In the genomic region with DNA sequence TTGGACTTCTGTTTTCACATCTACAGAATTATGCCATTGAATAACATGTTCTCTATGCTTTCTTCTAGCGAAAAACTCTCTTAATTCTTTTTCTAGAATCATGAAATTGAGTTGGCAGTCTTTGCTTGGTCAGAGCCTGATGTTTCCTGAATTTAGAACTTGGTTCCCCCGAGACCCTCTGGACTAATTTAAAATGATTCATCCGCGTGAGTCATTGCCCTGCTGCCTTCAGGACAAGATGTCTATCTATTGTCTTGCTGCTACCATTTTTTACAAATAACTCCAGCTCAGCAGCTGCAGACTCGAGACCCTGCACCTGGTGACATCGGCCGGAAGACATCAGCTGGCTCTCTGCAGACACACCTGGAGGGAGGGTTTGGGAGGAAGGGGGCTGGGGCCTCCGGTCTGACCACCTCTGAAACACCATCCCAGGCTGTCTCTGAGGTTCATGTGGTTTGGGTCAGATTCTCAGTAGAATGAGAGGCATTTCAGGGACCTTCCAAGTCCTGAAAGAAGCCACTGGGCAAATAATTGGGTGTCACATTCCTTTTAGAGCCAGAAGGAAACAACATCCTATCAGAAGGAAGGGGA, we compare ENCODE assay signal across 1 cellular context.
TF ChIP-seq lines count a peak whose summit lies in the region.

No MANE protein-coding gene starts in this region.

TF ChIP-seq in K562, 482 proteins besides CTCF, POLR2A, EP300 and RAD21 (continued from another document and continues in another):
- TF ChIP-seq, protein P1, sequence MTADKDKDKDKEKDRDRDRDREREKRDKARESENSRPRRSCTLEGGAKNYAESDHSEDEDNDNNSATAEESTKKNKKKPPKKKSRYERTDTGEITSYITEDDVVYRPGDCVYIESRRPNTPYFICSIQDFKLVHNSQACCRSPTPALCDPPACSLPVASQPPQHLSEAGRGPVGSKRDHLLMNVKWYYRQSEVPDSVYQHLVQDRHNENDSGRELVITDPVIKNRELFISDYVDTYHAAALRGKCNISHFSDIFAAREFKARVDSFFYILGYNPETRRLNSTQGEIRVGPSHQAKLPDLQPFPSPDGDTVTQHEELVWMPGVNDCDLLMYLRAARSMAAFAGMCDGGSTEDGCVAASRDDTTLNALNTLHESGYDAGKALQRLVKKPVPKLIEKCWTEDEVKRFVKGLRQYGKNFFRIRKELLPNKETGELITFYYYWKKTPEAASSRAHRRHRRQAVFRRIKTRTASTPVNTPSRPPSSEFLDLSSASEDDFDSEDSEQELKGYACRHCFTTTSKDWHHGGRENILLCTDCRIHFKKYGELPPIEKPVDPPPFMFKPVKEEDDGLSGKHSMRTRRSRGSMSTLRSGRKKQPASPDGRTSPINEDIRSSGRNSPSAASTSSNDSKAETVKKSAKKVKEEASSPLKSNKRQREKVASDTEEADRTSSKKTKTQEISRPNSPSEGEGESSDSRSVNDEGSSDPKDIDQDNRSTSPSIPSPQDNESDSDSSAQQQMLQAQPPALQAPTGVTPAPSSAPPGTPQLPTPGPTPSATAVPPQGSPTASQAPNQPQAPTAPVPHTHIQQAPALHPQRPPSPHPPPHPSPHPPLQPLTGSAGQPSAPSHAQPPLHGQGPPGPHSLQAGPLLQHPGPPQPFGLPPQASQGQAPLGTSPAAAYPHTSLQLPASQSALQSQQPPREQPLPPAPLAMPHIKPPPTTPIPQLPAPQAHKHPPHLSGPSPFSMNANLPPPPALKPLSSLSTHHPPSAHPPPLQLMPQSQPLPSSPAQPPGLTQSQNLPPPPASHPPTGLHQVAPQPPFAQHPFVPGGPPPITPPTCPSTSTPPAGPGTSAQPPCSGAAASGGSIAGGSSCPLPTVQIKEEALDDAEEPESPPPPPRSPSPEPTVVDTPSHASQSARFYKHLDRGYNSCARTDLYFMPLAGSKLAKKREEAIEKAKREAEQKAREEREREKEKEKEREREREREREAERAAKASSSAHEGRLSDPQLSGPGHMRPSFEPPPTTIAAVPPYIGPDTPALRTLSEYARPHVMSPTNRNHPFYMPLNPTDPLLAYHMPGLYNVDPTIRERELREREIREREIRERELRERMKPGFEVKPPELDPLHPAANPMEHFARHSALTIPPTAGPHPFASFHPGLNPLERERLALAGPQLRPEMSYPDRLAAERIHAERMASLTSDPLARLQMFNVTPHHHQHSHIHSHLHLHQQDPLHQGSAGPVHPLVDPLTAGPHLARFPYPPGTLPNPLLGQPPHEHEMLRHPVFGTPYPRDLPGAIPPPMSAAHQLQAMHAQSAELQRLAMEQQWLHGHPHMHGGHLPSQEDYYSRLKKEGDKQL (CRISPR knock-in tag; IDR thresholded peaks at IDR 0.05; ENCODE audit: borderline replicate concordance) = no peak
- no peak for TF ChIP-seq ZNF507 (tag; conservative IDR thresholded peaks at IDR 0.05)
- TF ChIP-seq, protein P2, sequence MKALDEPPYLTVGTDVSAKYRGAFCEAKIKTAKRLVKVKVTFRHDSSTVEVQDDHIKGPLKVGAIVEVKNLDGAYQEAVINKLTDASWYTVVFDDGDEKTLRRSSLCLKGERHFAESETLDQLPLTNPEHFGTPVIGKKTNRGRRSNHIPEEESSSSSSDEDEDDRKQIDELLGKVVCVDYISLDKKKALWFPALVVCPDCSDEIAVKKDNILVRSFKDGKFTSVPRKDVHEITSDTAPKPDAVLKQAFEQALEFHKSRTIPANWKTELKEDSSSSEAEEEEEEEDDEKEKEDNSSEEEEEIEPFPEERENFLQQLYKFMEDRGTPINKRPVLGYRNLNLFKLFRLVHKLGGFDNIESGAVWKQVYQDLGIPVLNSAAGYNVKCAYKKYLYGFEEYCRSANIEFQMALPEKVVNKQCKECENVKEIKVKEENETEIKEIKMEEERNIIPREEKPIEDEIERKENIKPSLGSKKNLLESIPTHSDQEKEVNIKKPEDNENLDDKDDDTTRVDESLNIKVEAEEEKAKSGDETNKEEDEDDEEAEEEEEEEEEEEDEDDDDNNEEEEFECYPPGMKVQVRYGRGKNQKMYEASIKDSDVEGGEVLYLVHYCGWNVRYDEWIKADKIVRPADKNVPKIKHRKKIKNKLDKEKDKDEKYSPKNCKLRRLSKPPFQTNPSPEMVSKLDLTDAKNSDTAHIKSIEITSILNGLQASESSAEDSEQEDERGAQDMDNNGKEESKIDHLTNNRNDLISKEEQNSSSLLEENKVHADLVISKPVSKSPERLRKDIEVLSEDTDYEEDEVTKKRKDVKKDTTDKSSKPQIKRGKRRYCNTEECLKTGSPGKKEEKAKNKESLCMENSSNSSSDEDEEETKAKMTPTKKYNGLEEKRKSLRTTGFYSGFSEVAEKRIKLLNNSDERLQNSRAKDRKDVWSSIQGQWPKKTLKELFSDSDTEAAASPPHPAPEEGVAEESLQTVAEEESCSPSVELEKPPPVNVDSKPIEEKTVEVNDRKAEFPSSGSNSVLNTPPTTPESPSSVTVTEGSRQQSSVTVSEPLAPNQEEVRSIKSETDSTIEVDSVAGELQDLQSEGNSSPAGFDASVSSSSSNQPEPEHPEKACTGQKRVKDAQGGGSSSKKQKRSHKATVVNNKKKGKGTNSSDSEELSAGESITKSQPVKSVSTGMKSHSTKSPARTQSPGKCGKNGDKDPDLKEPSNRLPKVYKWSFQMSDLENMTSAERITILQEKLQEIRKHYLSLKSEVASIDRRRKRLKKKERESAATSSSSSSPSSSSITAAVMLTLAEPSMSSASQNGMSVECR (CRISPR knock-in tag; IDR thresholded peaks at IDR 0.05) = no peak
- TF ChIP-seq SP2 (IDR thresholded peaks at IDR 0.05; ENCODE audit: extremely low read depth, low read depth, low read length, poor library complexity, severe bottlenecking) = no peak
- TF ChIP-seq MAFF (IDR thresholded peaks at IDR 0.05; ENCODE audit: low read length) = no peak
- TF ChIP-seq BHLHE40 (IDR thresholded peaks at IDR 0.05; ENCODE audit: low read length) = 0 out of 2 replicates have a peak, but pooled peaks have one; percentile 30
- no peak for TF ChIP-seq HNRNPK (IDR thresholded peaks at IDR 0.05; ENCODE audit: low read depth, low read length, poor library complexity, severe bottlenecking)
- peak; percentile 74 for TF ChIP-seq BRD9 (IDR thresholded peaks at IDR 0.05; ENCODE audit: low read depth, partially characterized antibody)
- no peak for TF ChIP-seq ZKSCAN1 (IDR thresholded peaks at IDR 0.05; ENCODE audit: low read depth, low read length)
- TF ChIP-seq, protein P3, sequence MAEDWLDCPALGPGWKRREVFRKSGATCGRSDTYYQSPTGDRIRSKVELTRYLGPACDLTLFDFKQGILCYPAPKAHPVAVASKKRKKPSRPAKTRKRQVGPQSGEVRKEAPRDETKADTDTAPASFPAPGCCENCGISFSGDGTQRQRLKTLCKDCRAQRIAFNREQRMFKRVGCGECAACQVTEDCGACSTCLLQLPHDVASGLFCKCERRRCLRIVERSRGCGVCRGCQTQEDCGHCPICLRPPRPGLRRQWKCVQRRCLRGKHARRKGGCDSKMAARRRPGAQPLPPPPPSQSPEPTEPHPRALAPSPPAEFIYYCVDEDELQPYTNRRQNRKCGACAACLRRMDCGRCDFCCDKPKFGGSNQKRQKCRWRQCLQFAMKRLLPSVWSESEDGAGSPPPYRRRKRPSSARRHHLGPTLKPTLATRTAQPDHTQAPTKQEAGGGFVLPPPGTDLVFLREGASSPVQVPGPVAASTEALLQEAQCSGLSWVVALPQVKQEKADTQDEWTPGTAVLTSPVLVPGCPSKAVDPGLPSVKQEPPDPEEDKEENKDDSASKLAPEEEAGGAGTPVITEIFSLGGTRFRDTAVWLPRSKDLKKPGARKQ (CRISPR knock-in tag; IDR thresholded peaks at IDR 0.05) = no peak
- TF ChIP-seq, protein P4, sequence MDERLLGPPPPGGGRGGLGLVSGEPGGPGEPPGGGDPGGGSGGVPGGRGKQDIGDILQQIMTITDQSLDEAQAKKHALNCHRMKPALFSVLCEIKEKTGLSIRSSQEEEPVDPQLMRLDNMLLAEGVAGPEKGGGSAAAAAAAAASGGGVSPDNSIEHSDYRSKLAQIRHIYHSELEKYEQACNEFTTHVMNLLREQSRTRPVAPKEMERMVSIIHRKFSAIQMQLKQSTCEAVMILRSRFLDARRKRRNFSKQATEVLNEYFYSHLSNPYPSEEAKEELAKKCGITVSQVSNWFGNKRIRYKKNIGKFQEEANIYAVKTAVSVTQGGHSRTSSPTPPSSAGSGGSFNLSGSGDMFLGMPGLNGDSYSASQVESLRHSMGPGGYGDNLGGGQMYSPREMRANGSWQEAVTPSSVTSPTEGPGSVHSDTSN (CRISPR knock-in tag; IDR thresholded peaks at IDR 0.05; ENCODE audit: low read depth) = no peak
- TF ChIP-seq, protein P4 (tag; conservative IDR thresholded peaks at IDR 0.05; ENCODE audit: low read depth) = no peak
- TF ChIP-seq, protein P5, sequence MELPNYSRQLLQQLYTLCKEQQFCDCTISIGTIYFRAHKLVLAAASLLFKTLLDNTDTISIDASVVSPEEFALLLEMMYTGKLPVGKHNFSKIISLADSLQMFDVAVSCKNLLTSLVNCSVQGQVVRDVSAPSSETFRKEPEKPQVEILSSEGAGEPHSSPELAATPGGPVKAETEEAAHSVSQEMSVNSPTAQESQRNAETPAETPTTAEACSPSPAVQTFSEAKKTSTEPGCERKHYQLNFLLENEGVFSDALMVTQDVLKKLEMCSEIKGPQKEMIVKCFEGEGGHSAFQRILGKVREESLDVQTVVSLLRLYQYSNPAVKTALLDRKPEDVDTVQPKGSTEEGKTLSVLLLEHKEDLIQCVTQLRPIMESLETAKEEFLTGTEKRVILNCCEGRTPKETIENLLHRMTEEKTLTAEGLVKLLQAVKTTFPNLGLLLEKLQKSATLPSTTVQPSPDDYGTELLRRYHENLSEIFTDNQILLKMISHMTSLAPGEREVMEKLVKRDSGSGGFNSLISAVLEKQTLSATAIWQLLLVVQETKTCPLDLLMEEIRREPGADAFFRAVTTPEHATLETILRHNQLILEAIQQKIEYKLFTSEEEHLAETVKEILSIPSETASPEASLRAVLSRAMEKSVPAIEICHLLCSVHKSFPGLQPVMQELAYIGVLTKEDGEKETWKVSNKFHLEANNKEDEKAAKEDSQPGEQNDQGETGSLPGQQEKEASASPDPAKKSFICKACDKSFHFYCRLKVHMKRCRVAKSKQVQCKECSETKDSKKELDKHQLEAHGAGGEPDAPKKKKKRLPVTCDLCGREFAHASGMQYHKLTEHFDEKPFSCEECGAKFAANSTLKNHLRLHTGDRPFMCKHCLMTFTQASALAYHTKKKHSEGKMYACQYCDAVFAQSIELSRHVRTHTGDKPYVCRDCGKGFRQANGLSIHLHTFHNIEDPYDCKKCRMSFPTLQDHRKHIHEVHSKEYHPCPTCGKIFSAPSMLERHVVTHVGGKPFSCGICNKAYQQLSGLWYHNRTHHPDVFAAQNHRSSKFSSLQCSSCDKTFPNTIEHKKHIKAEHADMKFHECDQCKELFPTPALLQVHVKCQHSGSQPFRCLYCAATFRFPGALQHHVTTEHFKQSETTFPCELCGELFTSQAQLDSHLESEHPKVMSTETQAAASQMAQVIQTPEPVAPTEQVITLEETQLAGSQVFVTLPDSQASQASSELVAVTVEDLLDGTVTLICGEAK (IDR thresholded peaks at IDR 0.05) = no peak
- TF ChIP-seq, protein P5 (CRISPR knock-in tag; IDR thresholded peaks at IDR 0.05) = no peak
- TF ChIP-seq LEF1 (IDR thresholded peaks at IDR 0.05) = peak; percentile 17; the same call in 1 of the 2 replicates
- no peak; the same call in 1 of the 2 replicates for TF ChIP-seq RNF2 (IDR thresholded peaks at IDR 0.05)
- TF ChIP-seq, protein P6, sequence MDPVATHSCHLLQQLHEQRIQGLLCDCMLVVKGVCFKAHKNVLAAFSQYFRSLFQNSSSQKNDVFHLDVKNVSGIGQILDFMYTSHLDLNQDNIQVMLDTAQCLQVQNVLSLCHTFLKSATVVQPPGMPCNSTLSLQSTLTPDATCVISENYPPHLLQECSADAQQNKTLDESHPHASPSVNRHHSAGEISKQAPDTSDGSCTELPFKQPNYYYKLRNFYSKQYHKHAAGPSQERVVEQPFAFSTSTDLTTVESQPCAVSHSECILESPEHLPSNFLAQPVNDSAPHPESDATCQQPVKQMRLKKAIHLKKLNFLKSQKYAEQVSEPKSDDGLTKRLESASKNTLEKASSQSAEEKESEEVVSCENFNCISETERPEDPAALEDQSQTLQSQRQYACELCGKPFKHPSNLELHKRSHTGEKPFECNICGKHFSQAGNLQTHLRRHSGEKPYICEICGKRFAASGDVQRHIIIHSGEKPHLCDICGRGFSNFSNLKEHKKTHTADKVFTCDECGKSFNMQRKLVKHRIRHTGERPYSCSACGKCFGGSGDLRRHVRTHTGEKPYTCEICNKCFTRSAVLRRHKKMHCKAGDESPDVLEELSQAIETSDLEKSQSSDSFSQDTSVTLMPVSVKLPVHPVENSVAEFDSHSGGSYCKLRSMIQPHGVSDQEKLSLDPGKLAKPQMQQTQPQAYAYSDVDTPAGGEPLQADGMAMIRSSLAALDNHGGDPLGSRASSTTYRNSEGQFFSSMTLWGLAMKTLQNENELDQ (CRISPR knock-in tag; IDR thresholded peaks at IDR 0.05; ENCODE audit: borderline replicate concordance) = no peak
- no peak for TF ChIP-seq SUPT5H (IDR thresholded peaks at IDR 0.05)
